Comparison of ENCODE assay signal across 24 cellular contexts in genomic region chr14:94049625-94050023, GRCh38. TPM values are rescaled to one million over a fixed set of nuclear protein-coding genes. Genes with fewer than 3 reads are reported as not detected.
DNase-seq lines count a peak whose midpoint lies in the region; ATAC-seq and TF ChIP-seq lines count a peak whose summit lies in the region.
"Had no signal": no experiment of that assay in that cellular context is flagged by ENCODE, and none has a peak within 500 bp of the region (broad histone marks: within the 10 kb centered on the region; RNA-seq: fewer than 3 reads in every experiment).

No MANE protein-coding gene starts in this region.

- H3K4me3 Mint-ChIP-seq in activated naive CD8-positive, alpha-beta T cell: no peak overlapping the region
- no peak overlapping the region for H3K4me3 Mint-ChIP-seq in activated naive CD8-positive, alpha-beta T cell treated with anti-CD3 and anti-CD28 coated beads, Interleukin-2, amount 50 U/mL, for 24 hours
- H3K4me3 Mint-ChIP-seq in T-helper 17 cell: no peak overlapping the region
- no peak overlapping the region for H3K4me3 Mint-ChIP-seq in memory B cell
- H3K4me3 Mint-ChIP-seq in type B pancreatic cell: no peak overlapping the region
- H3K4me3 Mint-ChIP-seq: H9 had no signal

- no peak for DNase-seq in activated naive CD8-positive, alpha-beta T cell treated with anti-CD3 and anti-CD28 coated beads, Interleukin-2, amount 50 U/mL, for 24 hours
- DNase-seq in T-helper 17 cell (no peak), memory B cell (ENCODE audit: low spot score in 2 of 2) (no peak), type B pancreatic cell (ENCODE audit: extremely low spot score, unreplicated experiment) (peak; percentile 18), D341Med (ENCODE audit: low spot score) (no peak), NCI-H1048 (lab: John Stamatoyannopoulos, UW) (no peak)
- DNase-seq: BE2C; COR-L47; DMS 273 treated with DMSO at 0.1 percent for 48 hours; KG1; NCI-H1105 treated with DMSO at 0.1 percent for 48 hours; NCI-H2029 treated with DMSO at 0.1 percent for 48 hours; NCI-H2171; NCI-H345; NCI-H524; NCI-H774; NK-92 treated with Interleukin-12 subunit alpha and Interleukin-12 subunit beta, amount 100 ng/mL, for 24 hours had no signal

- H3K27me3 Mint-ChIP-seq in activated naive CD8-positive, alpha-beta T cell: no peaks in the 10 kb centered on the region
- H3K27me3 Mint-ChIP-seq in activated naive CD8-positive, alpha-beta T cell treated with anti-CD3 and anti-CD28 coated beads, Interleukin-2, amount 50 U/mL, for 24 hours: no peaks in the 10 kb centered on the region
- no peaks in the 10 kb centered on the region for H3K27me3 Mint-ChIP-seq in T-helper 17 cell
- no peaks in the 10 kb centered on the region for H3K27me3 Mint-ChIP-seq in memory B cell
- no peaks in the 10 kb centered on the region for H3K27me3 Mint-ChIP-seq in type B pancreatic cell

- TF ChIP-seq CTCF in type B pancreatic cell (conservative IDR thresholded peaks at IDR 0.05): no peak

- H3K9me3 Mint-ChIP-seq in activated naive CD8-positive, alpha-beta T cell (ENCODE audit: low read depth): no peaks in the 10 kb centered on the region
- H3K9me3 Mint-ChIP-seq in activated naive CD8-positive, alpha-beta T cell treated with anti-CD3 and anti-CD28 coated beads, Interleukin-2, amount 50 U/mL, for 24 hours: no peaks in the 10 kb centered on the region
- H3K9me3 Mint-ChIP-seq in memory B cell (no peaks in the 10 kb centered on the region), type B pancreatic cell (no peaks in the 10 kb centered on the region)
- H3K9me3 Mint-ChIP-seq: H9 had no signal

- ATAC-seq in activated naive CD8-positive, alpha-beta T cell treated with anti-CD3 and anti-CD28 coated beads, Interleukin-2, amount 50 U/mL, for 24 hours: no peak
- no peak for ATAC-seq in T-helper 17 cell
- no peak for ATAC-seq in memory B cell (ENCODE audit: low read depth)
- no peak for ATAC-seq in HG03135 (IDR thresholded peaks at IDR 0.05; ENCODE audit: unreplicated experiment)
- ATAC-seq: A549, GM12878, HepG2 had no signal

- H3K27ac Mint-ChIP-seq in activated naive CD8-positive, alpha-beta T cell: peak overlapping the region; percentile 46
- no peak overlapping the region for H3K27ac Mint-ChIP-seq in activated naive CD8-positive, alpha-beta T cell treated with anti-CD3 and anti-CD28 coated beads, Interleukin-2, amount 50 U/mL, for 24 hours
- H3K27ac Mint-ChIP-seq in T-helper 17 cell: peak overlapping the region; percentile 88
- peak overlapping the region; percentile 41 for H3K27ac Mint-ChIP-seq in memory B cell
- no peak overlapping the region for H3K27ac Mint-ChIP-seq in type B pancreatic cell

- H3K36me3 Mint-ChIP-seq in activated naive CD8-positive, alpha-beta T cell: no peaks in the 10 kb centered on the region
- peaks cover 57% of the 10 kb centered on the region for H3K36me3 Mint-ChIP-seq in activated naive CD8-positive, alpha-beta T cell treated with anti-CD3 and anti-CD28 coated beads, Interleukin-2, amount 50 U/mL, for 24 hours (ENCODE audit: low read depth)
- H3K36me3 Mint-ChIP-seq in T-helper 17 cell (ENCODE audit: low read depth): peaks cover 8% of the 10 kb centered on the region
- peaks cover 34% of the 10 kb centered on the region for H3K36me3 Mint-ChIP-seq in memory B cell
- H3K36me3 Mint-ChIP-seq in type B pancreatic cell: peaks cover 41% of the 10 kb centered on the region

- H3K9me3 ChIP-seq in T-helper 17 cell (ENCODE audit: control insufficient read depth, low read length, poor library complexity, severe bottlenecking): no peaks in the 10 kb centered on the region
- H3K9me3 ChIP-seq: A549, BE2C had no signal

- H3K4me1 Mint-ChIP-seq in activated naive CD8-positive, alpha-beta T cell (ENCODE audit: low read depth): peaks cover 2% of the 10 kb centered on the region
- H3K4me1 Mint-ChIP-seq in activated naive CD8-positive, alpha-beta T cell treated with anti-CD3 and anti-CD28 coated beads, Interleukin-2, amount 50 U/mL, for 24 hours: peaks cover 3% of the 10 kb centered on the region
- H3K4me1 Mint-ChIP-seq in T-helper 17 cell (peaks cover 12% of the 10 kb centered on the region), memory B cell (no peaks in the 10 kb centered on the region), type B pancreatic cell (ENCODE audit: unreplicated experiment) (peaks cover 18% of the 10 kb centered on the region)

RNA-seq across cellular contexts. Expression of gene OTUB2, which starts 23.5 kb away (rescaled TPM):
- total RNA-seq in T-helper 17 cell (under 1 TPM; 0.12 to 0.37 TPM), type B pancreatic cell (ENCODE audit: low replicate concordance) (2.6 and 3.0 TPM in 2 replicates)

RNA-seq across cellular contexts. Expression of gene DDX24, which starts 31.4 kb away (rescaled TPM):
- total RNA-seq in T-helper 17 cell (100 to 1,000 TPM; 478 to 531 TPM), type B pancreatic cell (ENCODE audit: low replicate concordance) (127 and 156 TPM in 2 replicates)

RNA-seq across cellular contexts. Expression of gene IFI27L1, which starts 31.5 kb away (rescaled TPM):
- total RNA-seq in T-helper 17 cell: 10 to 100 TPM in 1 of 2 donors, 1 to 10 TPM in 1; 9.3 to 12.1 TPM
- total RNA-seq in type B pancreatic cell (ENCODE audit: low replicate concordance): 15.6 and 36.8 TPM in 2 replicates

RNA-seq across cellular contexts. Expression of gene CCDC197, which starts 52.5 kb away (rescaled TPM):
- not detected for total RNA-seq in T-helper 17 cell
- not detected in 2 replicates for total RNA-seq in type B pancreatic cell (ENCODE audit: low replicate concordance)
- total RNA-seq: GM12878, H9, HT-29 had no signal

Comparison
In these comparisons a context has a peak if more than half of its experiments do, and no peak if none do; other contexts are left out.
1. H3K27ac Mint-ChIP-seq: peak in activated naive CD8-positive, alpha-beta T cell (single experiment), T-helper 17 cell (single experiment) and memory B cell (single experiment); none in activated naive CD8-positive, alpha-beta T cell treated with anti-CD3 and anti-CD28 coated beads, Interleukin-2, amount 50 U/mL, for 24 hours (single experiment) and type B pancreatic cell (single experiment).